ENCODE assay signal across 13 cellular contexts in genomic region chr15:77025941-77026411, GRCh38. TPM values are rescaled to one million over a fixed set of nuclear protein-coding genes. Genes with fewer than 3 reads are reported as not detected.
DNase-seq lines count a peak whose midpoint lies in the region; ATAC-seq and TF ChIP-seq lines count a peak whose summit lies in the region.
"Had no signal": no experiment of that assay in that cellular context is flagged by ENCODE, and none has a peak within 500 bp of the region (broad histone marks: within the 10 kb centered on the region; RNA-seq: fewer than 3 reads in every experiment).

No MANE protein-coding gene starts in this region.

- no peak overlapping the region for H3K9ac ChIP-seq in BLaER1

- peak overlapping the region in 7 of 8 donors; percentile 70 to 92 (median 82) for H3K27ac Mint-ChIP-seq in CD8-positive, alpha-beta memory T cell

- intact Hi-C loops in lower lobe of right lung (cut with DNase I): no loop called here

- H3K27ac ChIP-seq in BLaER1 (peak overlapping the region; percentile 50; the same call in 1 of the 2 replicates), lower lobe of right lung (no peak overlapping the region)
- no peak overlapping the region for H3K27ac ChIP-seq in CD8-positive, alpha-beta memory T cell (ENCODE audit: low read depth, low read length)

- CTCF ChIA-PET in CD8-positive, alpha-beta memory T cell (lab: Charles Lee): interaction anchor here (1.2 to 6.6 kb wide), 4 partner anchors 9 to 52 kb away, joined by 3 to 78 read pairs (median 34); partner anchors contain the start of gene PSTPIP1

- POLR2A ChIA-PET in CD8-positive, alpha-beta memory T cell (lab: Charles Lee): interaction anchor here (5.6 kb wide), 1 partner anchor 31 kb away, joined by 38 read pairs; the partner anchor contains the start of gene PSTPIP1

- H3K27me3 Mint-ChIP-seq in CD8-positive, alpha-beta memory T cell: peaks cover 0 to 2% of the 10 kb centered on the region in 2 donors

- H3K4me3 ChIP-seq in BLaER1: no peak overlapping the region
- H3K4me3 ChIP-seq in CD8-positive, alpha-beta memory T cell (ENCODE audit: low read length): no peak overlapping the region
- H3K4me3 ChIP-seq in lower lobe of right lung: no peak overlapping the region

- H3K36me3 ChIP-seq in BLaER1: no peaks in the 10 kb centered on the region
- peaks cover 23% of the 10 kb centered on the region for H3K36me3 ChIP-seq in CD8-positive, alpha-beta memory T cell (ENCODE audit: insufficient read depth, low read length)
- no peaks in the 10 kb centered on the region for H3K36me3 ChIP-seq in lower lobe of right lung

- ATAC-seq in lower lobe of right lung: no peak
- no peak for ATAC-seq in GM21390 (IDR thresholded peaks at IDR 0.05; ENCODE audit: unreplicated experiment)
- ATAC-seq in HG02798 (IDR thresholded peaks at IDR 0.05; ENCODE audit: poor library complexity, unreplicated experiment): no peak

- H3K4me2 ChIP-seq in BLaER1: peak overlapping the region; percentile 49; the same call in 1 of the 2 replicates

- peaks cover 73% of the 10 kb centered on the region for H3K4me1 ChIP-seq in BLaER1
- H3K4me1 ChIP-seq in CD8-positive, alpha-beta memory T cell (ENCODE audit: insufficient read depth, low read length): peaks cover 33% of the 10 kb centered on the region
- peaks cover 12% of the 10 kb centered on the region for H3K4me1 ChIP-seq in lower lobe of right lung

- no peaks in the 10 kb centered on the region for H4K20me1 ChIP-seq in BLaER1

- H3K9me3 Mint-ChIP-seq in CD8-positive, alpha-beta memory T cell: no peaks in the 10 kb centered on the region

- DNase-seq in CD8-positive, alpha-beta memory T cell: peak in 1 of 5 donors; percentile 30
- peak; percentile 7 for DNase-seq in activated naive CD4-positive, alpha-beta T cell treated with anti-CD3 and anti-CD28 coated beads, Interleukin-2, amount 50 U/mL, for 16 hours
- DNase-seq in lower lobe of right lung: peak; percentile 6
- no peak for DNase-seq in KG1 (lab: John Stamatoyannopoulos, UW)
- DNase-seq in NCI-H128 (lab: John Stamatoyannopoulos, UW; ENCODE audit: unreplicated experiment): no peak
- DNase-seq: GDM1, Karpas-422, NCI-H1930 had no signal

- H3K36me3 Mint-ChIP-seq in CD8-positive, alpha-beta memory T cell: peaks cover 7 to 76% (median 9%) of the 10 kb centered on the region in 3 donors

- peaks cover 34 to 55% (median 41%) of the 10 kb centered on the region in 3 donors for H3K4me1 Mint-ChIP-seq in CD8-positive, alpha-beta memory T cell

- TF ChIP-seq CTCF in lower lobe of right lung (IDR thresholded peaks at IDR 0.05): no peak

- peak overlapping the region in 1 of 7 donors; percentile 33 for H3K4me3 Mint-ChIP-seq in CD8-positive, alpha-beta memory T cell

- no peaks in the 10 kb centered on the region for H3K9me3 ChIP-seq in BLaER1
- no peaks in the 10 kb centered on the region for H3K9me3 ChIP-seq in CD8-positive, alpha-beta memory T cell (ENCODE audit: low read length)
- H3K9me3 ChIP-seq in lower lobe of right lung: no peaks in the 10 kb centered on the region

- H3K27me3 ChIP-seq in BLaER1: no peaks in the 10 kb centered on the region
- no peaks in the 10 kb centered on the region for H3K27me3 ChIP-seq in CD8-positive, alpha-beta memory T cell (ENCODE audit: insufficient read depth, low read length, poor library complexity, severe bottlenecking)
- H3K27me3 ChIP-seq in lower lobe of right lung (ENCODE audit: low read depth): no peaks in the 10 kb centered on the region

RNA-seq across cellular contexts. Expression of gene PSTPIP1, which starts 31.1 kb away (rescaled TPM):
- 100 to 1,000 TPM; 123 to 127 TPM for total RNA-seq in CD8-positive, alpha-beta memory T cell
- polyA plus RNA-seq in CD8-positive, alpha-beta memory T cell: 83.1 TPM
- 18.4 TPM for total RNA-seq in lower lobe of right lung
- total RNA-seq: bronchial epithelial cell had no signal
- polyA plus RNA-seq: BJ had no signal

RNA-seq across cellular contexts. Expression of gene TSPAN3, which starts 44.9 kb away (rescaled TPM):
- total RNA-seq in CD8-positive, alpha-beta memory T cell: 10 to 100 TPM; 59.3 to 60.5 TPM
- 45.2 TPM for polyA plus RNA-seq in CD8-positive, alpha-beta memory T cell
- total RNA-seq in lower lobe of right lung: 292 TPM

Comparison
In these comparisons a context has a peak if more than half of its experiments do, and no peak if none do; other contexts are left out.
1. DNase-seq: peak in activated naive CD4-positive, alpha-beta T cell treated with anti-CD3 and anti-CD28 coated beads, Interleukin-2, amount 50 U/mL, for 16 hours (single experiment) and lower lobe of right lung (single experiment); none in KG1 (single experiment) and NCI-H128 (single experiment).